Comparison of ENCODE assay signal across 11 cellular contexts in the genomic region with DNA sequence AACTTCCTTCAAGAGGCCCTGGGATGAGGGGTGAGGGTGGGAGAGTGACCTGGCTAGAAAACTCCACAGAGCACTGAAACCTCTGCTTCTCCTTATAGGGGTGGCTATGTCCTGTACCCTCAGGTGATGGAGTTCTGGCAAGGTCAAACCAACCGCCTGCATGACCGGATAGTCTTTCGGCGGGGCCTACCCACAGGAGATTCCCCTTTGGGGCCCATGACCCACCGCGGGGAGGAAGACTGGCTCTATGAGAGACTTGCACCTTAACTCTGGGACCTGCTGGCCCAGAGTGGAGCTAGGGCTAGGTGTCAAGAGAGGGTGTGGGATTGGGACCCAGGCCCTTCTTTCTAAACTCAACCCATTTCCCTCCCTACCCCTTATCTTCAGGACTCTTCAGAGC. TPM values are rescaled to one million over a fixed set of nuclear protein-coding genes. Genes with fewer than 3 reads are reported as not detected.
DNase-seq lines count a peak whose midpoint lies in the region; ATAC-seq and TF ChIP-seq lines count a peak whose summit lies in the region.
"Had no signal": no experiment of that assay in that cellular context is flagged by ENCODE, and none has a peak within 500 bp of the region (broad histone marks: within the 10 kb centered on the region; RNA-seq: fewer than 3 reads in every experiment).

No MANE protein-coding gene starts in this region.

- no peak for TF ChIP-seq EP300 in SK-N-SH (IDR thresholded peaks at IDR 0.05; ENCODE audit: borderline replicate concordance in 1 of 2, low read depth in 1 of 2, low read length in 1 of 2)

- H3K36me3 Mint-ChIP-seq in dendritic cell treated with granulocyte-macrophage colony-stimulating factor and Interleukin-4, amounts not matched to agents 40 ng/mL and 50 ng/mL, for 4 days (ENCODE audit: low read depth), result peaks cover 64% of the 10 kb centered on the region

- peak overlapping the region; percentile 9 for H3K4me2 ChIP-seq in parathyroid adenoma (ENCODE audit: low read length)
- no peak overlapping the region for H3K4me2 ChIP-seq in SK-N-SH

- H3F3A ChIP-seq in SK-N-SH (replicated peaks; ENCODE audit: insufficient read depth), result peaks cover 14% of the 10 kb centered on the region

- no peaks in the 10 kb centered on the region for H3K9me2 ChIP-seq in SK-N-SH

- H3K27me3 Mint-ChIP-seq in stimulated activated naive CD8-positive, alpha-beta T cell treated with anti-CD3 and anti-CD28 coated beads, Interleukin-15, amount 100 ng/mL, for 72 hours, result no peaks in the 10 kb centered on the region
- H3K27me3 Mint-ChIP-seq in dendritic cell treated with granulocyte-macrophage colony-stimulating factor and Interleukin-4, amounts not matched to agents 40 ng/mL and 50 ng/mL, for 4 days, result no peaks in the 10 kb centered on the region

- no peaks in the 10 kb centered on the region for H3K27me3 ChIP-seq in parathyroid adenoma (ENCODE audit: control insufficient read depth, insufficient read depth, low read length)
- no peaks in the 10 kb centered on the region for H3K27me3 ChIP-seq in SK-N-SH (ENCODE audit: insufficient read depth)
- H3K27me3 ChIP-seq: BE2C had no signal

- H3K9me3 Mint-ChIP-seq in stimulated activated naive CD8-positive, alpha-beta T cell treated with anti-CD3 and anti-CD28 coated beads, Interleukin-15, amount 100 ng/mL, for 72 hours, result no peaks in the 10 kb centered on the region
- H3K9me3 Mint-ChIP-seq in dendritic cell treated with granulocyte-macrophage colony-stimulating factor and Interleukin-4, amounts not matched to agents 40 ng/mL and 50 ng/mL, for 4 days, result no peaks in the 10 kb centered on the region

- 96% methylated on average over 5 of the region's 6 CpGs for WGBS in SK-N-SH (ENCODE audit: low lambda C conversion rate)

- H3K27ac ChIP-seq in parathyroid adenoma, result peak overlapping the region; percentile 45
- no peak overlapping the region for H3K27ac ChIP-seq in SK-N-SH (ENCODE audit: low read depth in 2 of 2, low read length in 1 of 2)
- H3K27ac ChIP-seq: HL-60 had no signal

- no peaks in the 10 kb centered on the region for H4K20me1 ChIP-seq in SK-N-SH (ENCODE audit: insufficient read depth)

- H3K4me3 ChIP-seq in parathyroid adenoma (ENCODE audit: low read depth, low read length), result no peak overlapping the region
- H3K4me3 ChIP-seq in SK-N-SH (ENCODE audit: low read depth in 2 of 2, low read length in 1 of 2), result no peak overlapping the region; a peak in 1 of 4 replicates

- CTCF ChIA-PET in SK-N-SH (lab: Yijun Ruan, JAX), result interaction anchor here (0.7 to 41.6 kb wide), 32 partner anchors 8 to 1488 kb away, joined by 3 to 1216 read pairs (median 4); a partner anchor contains a TSS

- ATAC-seq in stimulated activated naive CD8-positive, alpha-beta T cell treated with anti-CD3 and anti-CD28 coated beads, Interleukin-15, amount 100 ng/mL, for 72 hours, result no peak
- ATAC-seq in stimulated activated naive CD8-positive, alpha-beta T cell treated with anti-CD3 and anti-CD28 coated beads, Interleukin-15, Interleukin-2, amounts not matched to agents 100 U/mL and 50 U/mL, for 24 hours, result no peak
- no peak for ATAC-seq in GM21367 (IDR thresholded peaks at IDR 0.05; ENCODE audit: unreplicated experiment)

- H3K4me1 ChIP-seq in parathyroid adenoma (peaks cover 9% of the 10 kb centered on the region), SK-N-SH (ENCODE audit: control insufficient read depth in 1 of 2, insufficient read depth in 2 of 2, low read depth in 1 of 2, low read length in 1 of 2) (peaks cover 11 to 16% of the 10 kb centered on the region in 2 experiments)

- H3K9me3 ChIP-seq in parathyroid adenoma (ENCODE audit: control insufficient read depth, low read length), result no peaks in the 10 kb centered on the region
- no peaks in the 10 kb centered on the region for H3K9me3 ChIP-seq in SK-N-SH
- H3K9me3 ChIP-seq: BE2C had no signal

- no peaks in the 10 kb centered on the region for H3K36me3 ChIP-seq in parathyroid adenoma (ENCODE audit: control insufficient read depth, insufficient read depth, low read length)
- peaks cover 3 to 34% of the 10 kb centered on the region in 2 experiments for H3K36me3 ChIP-seq in SK-N-SH (replicated peaks in 1 of 2; ENCODE audit: control insufficient read depth in 1 of 2, insufficient read depth in 2 of 2, low read length in 1 of 2)

- peak overlapping the region in 1 of 2 donors; percentile 23 for H3K4me3 Mint-ChIP-seq in stimulated activated naive CD8-positive, alpha-beta T cell treated with anti-CD3 and anti-CD28 coated beads, Interleukin-15, amount 100 ng/mL, for 72 hours
- H3K4me3 Mint-ChIP-seq in dendritic cell treated with granulocyte-macrophage colony-stimulating factor and Interleukin-4, amounts not matched to agents 40 ng/mL and 50 ng/mL, for 4 days, result no peak overlapping the region

- H3K79me2 ChIP-seq in parathyroid adenoma, result no peaks in the 10 kb centered on the region
- H3K79me2 ChIP-seq in SK-N-SH (ENCODE audit: insufficient read depth), result peaks cover 13% of the 10 kb centered on the region; the same call in 1 of the 2 replicates

- H3K9ac ChIP-seq in parathyroid adenoma, result no peak overlapping the region
- no peak overlapping the region for H3K9ac ChIP-seq in SK-N-SH

- POLR2A ChIA-PET in SK-N-SH (lab: Yijun Ruan, JAX), result interaction anchor here (0.5 to 1.8 kb wide), 2 partner anchors 9 to 24 kb away, joined by 3 to 8 read pairs; a partner anchor contains a TSS

- intact Hi-C loops in dendritic cell treated with granulocyte-macrophage colony-stimulating factor and Interleukin-4, amounts not matched to agents 40 ng/mL and 50 ng/mL, for 4 days (cut with micrococcal nuclease), result no loop called here

- H3K27ac Mint-ChIP-seq in stimulated activated naive CD8-positive, alpha-beta T cell treated with anti-CD3 and anti-CD28 coated beads, Interleukin-15, amount 100 ng/mL, for 72 hours, result peak overlapping the region; percentile 29 to 34
- peak overlapping the region; percentile 74 for H3K27ac Mint-ChIP-seq in dendritic cell treated with granulocyte-macrophage colony-stimulating factor and Interleukin-4, amounts not matched to agents 40 ng/mL and 50 ng/mL, for 4 days

- DNase-seq in stimulated activated naive CD8-positive, alpha-beta T cell treated with anti-CD3 and anti-CD28 coated beads, Interleukin-15, amount 100 ng/mL, for 72 hours, result no peak
- DNase-seq in stimulated activated naive CD8-positive, alpha-beta T cell treated with anti-CD3 and anti-CD28 coated beads, Interleukin-15, Interleukin-2, amounts not matched to agents 100 U/mL and 50 U/mL, for 24 hours, result no peak
- DNase-seq in COR-L47 (lab: John Stamatoyannopoulos, UW) (no peak), SK-N-SH (no peak), DMS79 (lab: John Stamatoyannopoulos, UW) (no peak)

- no peak for TF ChIP-seq RAD21 in SK-N-SH (IDR thresholded peaks at IDR 0.05; ENCODE audit: low read length)

- TF ChIP-seq CTCF in parathyroid adenoma (IDR thresholded peaks at IDR 0.05) (no peak), SK-N-SH (IDR thresholded peaks at IDR 0.05) (no peak)

- H3K4me1 Mint-ChIP-seq in stimulated activated naive CD8-positive, alpha-beta T cell treated with anti-CD3 and anti-CD28 coated beads, Interleukin-15, amount 100 ng/mL, for 72 hours, result peaks cover 76% of the 10 kb centered on the region
- H3K4me1 Mint-ChIP-seq in dendritic cell treated with granulocyte-macrophage colony-stimulating factor and Interleukin-4, amounts not matched to agents 40 ng/mL and 50 ng/mL, for 4 days (ENCODE audit: low read depth), result peaks cover 88% of the 10 kb centered on the region

- H2AFZ ChIP-seq in parathyroid adenoma (peak overlapping the region; percentile 5), SK-N-SH (ENCODE audit: low read depth) (no peak overlapping the region)

TF ChIP-seq in SK-N-SH, 30 proteins besides CTCF, POLR2A, EP300 and RAD21:
- TF ChIP-seq RXRA (IDR thresholded peaks at IDR 0.05; ENCODE audit: borderline replicate concordance, low read depth) (no peak), RFX5 (IDR thresholded peaks at IDR 0.05; ENCODE audit: low read length) (no peak)

RNA-seq across cellular contexts. Expression of a gene that starts 5.1 kb away (rescaled TPM):
- 26.1 and 33.8 TPM in 2 replicates for polyA plus RNA-seq in SK-N-SH (2012; rRNA removed)
- 27.2 and 30.9 TPM in 2 replicates for polyA plus RNA-seq in SK-N-SH (2012; cell fraction: cytosol; rRNA removed)
- polyA plus RNA-seq in SK-N-SH (2012; cell fraction: nucleus; rRNA removed), result 21.6 and 23.6 TPM in 2 replicates

RNA-seq across cellular contexts. Expression of a gene that starts 11.2 kb away (rescaled TPM):
- not detected in 2 replicates for polyA plus RNA-seq in SK-N-SH (2012; rRNA removed)
- polyA plus RNA-seq in SK-N-SH (2012; cell fraction: cytosol; rRNA removed), result not detected in 2 replicates
- not detected in 2 replicates for polyA plus RNA-seq in SK-N-SH (2012; cell fraction: nucleus; rRNA removed)
- polyA plus RNA-seq: neural cell had no signal

RNA-seq across cellular contexts. Expression of a gene that starts 24.4 kb away (rescaled TPM):
- 208 and 288 TPM in 2 replicates for polyA plus RNA-seq in SK-N-SH (2012; rRNA removed)
- 77.8 and 94.7 TPM in 2 replicates for polyA plus RNA-seq in SK-N-SH (2012; cell fraction: cytosol; rRNA removed)
- polyA plus RNA-seq in SK-N-SH (2012; cell fraction: nucleus; rRNA removed), result 1,862 and 2,736 TPM in 2 replicates

RNA-seq across cellular contexts. Expression of a gene that starts 50.5 kb away (rescaled TPM):
- 8.8 and 16.7 TPM in 2 replicates for polyA plus RNA-seq in SK-N-SH (2012; rRNA removed)
- 9.3 and 14.3 TPM in 2 replicates for polyA plus RNA-seq in SK-N-SH (2012; cell fraction: cytosol; rRNA removed)
- 28.1 and 28.5 TPM in 2 replicates for polyA plus RNA-seq in SK-N-SH (2012; cell fraction: nucleus; rRNA removed)
